ENCODE assay signal across 1 cellular context in genomic region chr4:1503583-1504471, GRCh38.
TF ChIP-seq lines count a peak whose summit lies in the region.

No MANE protein-coding gene starts in this region.

TF ChIP-seq in K562, 482 proteins besides CTCF, POLR2A, EP300 and RAD21 (continued from another document):
- TF ChIP-seq, protein P1, sequence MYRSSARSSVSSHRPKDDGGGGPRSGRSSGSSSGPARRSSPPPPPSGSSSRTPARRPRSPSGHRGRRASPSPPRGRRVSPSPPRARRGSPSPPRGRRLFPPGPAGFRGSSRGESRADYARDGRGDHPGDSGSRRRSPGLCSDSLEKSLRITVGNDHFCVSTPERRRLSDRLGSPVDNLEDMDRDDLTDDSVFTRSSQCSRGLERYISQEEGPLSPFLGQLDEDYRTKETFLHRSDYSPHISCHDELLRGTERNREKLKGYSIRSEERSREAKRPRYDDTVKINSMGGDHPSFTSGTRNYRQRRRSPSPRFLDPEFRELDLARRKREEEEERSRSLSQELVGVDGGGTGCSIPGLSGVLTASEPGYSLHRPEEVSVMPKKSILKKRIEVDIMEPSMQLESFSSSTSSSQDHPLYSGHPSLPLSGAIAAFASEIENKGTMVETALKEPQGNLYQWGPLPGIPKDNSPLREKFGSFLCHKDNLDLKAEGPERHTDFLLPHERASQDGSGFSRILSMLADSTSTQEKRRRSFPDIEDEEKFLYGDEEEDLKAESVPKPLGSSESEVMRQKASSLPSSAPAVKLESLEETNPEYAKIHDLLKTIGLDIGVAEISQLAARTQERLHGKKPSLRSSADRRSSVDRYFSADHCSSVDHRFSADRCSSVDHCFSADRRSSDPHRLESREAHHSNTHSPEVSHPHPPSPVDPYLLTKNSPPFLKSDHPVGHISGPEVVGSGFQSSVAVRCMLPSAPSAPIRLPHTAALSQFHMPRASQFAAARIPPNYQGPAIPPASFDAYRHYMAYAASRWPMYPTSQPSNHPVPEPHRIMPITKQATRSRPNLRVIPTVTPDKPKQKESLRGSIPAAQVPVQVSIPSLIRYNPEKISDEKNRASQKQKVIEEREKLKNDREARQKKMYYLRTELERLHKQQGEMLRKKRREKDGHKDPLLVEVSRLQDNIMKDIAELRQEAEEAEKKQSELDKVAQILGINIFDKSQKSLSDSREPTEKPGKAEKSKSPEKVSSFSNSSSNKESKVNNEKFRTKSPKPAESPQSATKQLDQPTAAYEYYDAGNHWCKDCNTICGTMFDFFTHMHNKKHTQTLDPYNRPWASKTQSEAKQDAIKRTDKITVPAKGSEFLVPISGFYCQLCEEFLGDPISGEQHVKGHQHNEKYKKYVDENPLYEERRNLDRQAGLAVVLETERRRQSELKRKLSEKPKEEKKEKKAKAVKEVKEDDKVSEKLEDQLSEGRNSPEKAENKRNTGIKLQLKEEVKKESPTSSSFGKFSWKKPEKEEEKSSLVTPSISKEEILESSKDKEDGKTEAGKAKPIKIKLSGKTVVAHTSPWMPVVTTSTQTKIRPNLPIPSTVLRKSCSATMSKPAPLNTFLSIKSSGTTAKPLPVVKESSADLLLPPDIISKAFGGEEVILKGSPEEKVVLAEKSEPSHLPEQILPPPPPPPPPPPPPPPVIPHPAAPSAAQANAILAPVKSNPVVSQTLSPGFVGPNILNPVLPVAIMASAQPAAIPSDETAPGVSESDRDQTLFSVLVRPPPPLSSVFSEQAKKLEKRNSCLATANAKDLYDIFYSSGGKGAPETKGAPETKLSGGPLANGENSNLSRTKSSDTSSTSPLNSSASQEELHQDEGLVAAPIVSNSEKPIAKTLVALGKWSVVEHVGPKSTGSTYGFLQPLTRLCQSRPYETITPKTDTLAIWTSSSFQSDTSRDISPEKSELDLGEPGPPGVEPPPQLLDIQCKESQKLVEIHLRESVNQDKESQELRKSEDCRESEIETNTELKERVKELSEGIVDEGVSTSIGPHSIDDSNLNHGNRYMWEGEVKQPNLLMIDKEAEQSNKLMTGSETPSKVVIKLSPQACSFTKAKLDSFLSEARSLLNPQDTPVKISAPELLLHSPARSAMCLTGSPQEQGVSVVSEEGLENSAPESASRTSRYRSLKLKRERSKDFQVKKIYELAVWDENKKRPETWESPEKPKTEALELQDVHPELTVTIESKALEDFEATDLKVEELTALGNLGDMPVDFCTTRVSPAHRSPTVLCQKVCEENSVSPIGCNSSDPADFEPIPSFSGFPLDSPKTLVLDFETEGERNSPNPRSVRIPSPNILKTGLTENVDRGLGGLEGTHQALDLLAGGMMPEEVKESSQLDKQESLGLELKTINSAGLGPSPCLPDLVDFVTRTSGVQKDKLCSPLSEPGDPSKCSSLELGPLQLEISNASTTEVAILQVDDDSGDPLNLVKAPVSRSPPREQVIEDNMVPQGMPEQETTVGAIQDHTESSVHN (IDR thresholded peaks at IDR 0.05; ENCODE audit: borderline replicate concordance in 1 of 2, low read depth in 1 of 2) = no peak
- peak; percentile 99 for TF ChIP-seq ESRRA (IDR thresholded peaks at IDR 0.05; ENCODE audit: borderline replicate concordance, low read depth)
- TF ChIP-seq, protein P2, sequence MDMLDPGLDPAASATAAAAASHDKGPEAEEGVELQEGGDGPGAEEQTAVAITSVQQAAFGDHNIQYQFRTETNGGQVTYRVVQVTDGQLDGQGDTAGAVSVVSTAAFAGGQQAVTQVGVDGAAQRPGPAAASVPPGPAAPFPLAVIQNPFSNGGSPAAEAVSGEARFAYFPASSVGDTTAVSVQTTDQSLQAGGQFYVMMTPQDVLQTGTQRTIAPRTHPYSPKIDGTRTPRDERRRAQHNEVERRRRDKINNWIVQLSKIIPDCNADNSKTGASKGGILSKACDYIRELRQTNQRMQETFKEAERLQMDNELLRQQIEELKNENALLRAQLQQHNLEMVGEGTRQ (CRISPR knock-in tag; IDR thresholded peaks at IDR 0.05) = peak; percentile 80
- TF ChIP-seq FOS (IDR thresholded peaks at IDR 0.05; ENCODE audit: extremely low read depth, insufficient read length) = peak; percentile 26
